In genomic region chr15:62449638-62450037, GRCh38 we compare ENCODE assay signal across 19 cellular contexts. TPM values are rescaled to one million over a fixed set of nuclear protein-coding genes. Genes with fewer than 3 reads are reported as not detected.
DNase-seq lines count a peak whose midpoint lies in the region; ATAC-seq and TF ChIP-seq lines count a peak whose summit lies in the region.
"Had no signal": no experiment of that assay in that cellular context is flagged by ENCODE, and none has a peak within 500 bp of the region (broad histone marks: within the 10 kb centered on the region; RNA-seq: fewer than 3 reads in every experiment).

No MANE protein-coding gene starts in this region.

- DNase-seq in HAP-1 (ENCODE audit: low spot score in 2 of 2) (peak; percentile 38 to 43), NCI-H1105 treated with DMSO at 0.1 percent for 48 hours (lab: John Stamatoyannopoulos, UW) (peak; percentile 11), cardiac fibroblast (ENCODE audit: low read depth in 2 of 2) (peak; percentile 24 to 40), T-helper 1 cell (no peak), PC-3 (no peak)
- DNase-seq: Calu3; CD4-positive, alpha-beta T cell; DMS53; GDM1; GOT3; NCI-H1417; NCI-H1694 treated with DMSO at 0.1 percent for 48 hours; NCI-H2081 treated with DMSO at 0.1 percent for 48 hours; Right ventricle myocardium superior had no signal

- CTCF ChIA-PET in PC-3 (lab: Charles Lee): no interaction called here

- H3K27me3 Mint-ChIP-seq in nephron (ENCODE audit: low read depth): no peaks in the 10 kb centered on the region
- H3K27me3 Mint-ChIP-seq: CD4-positive, alpha-beta T cell had no signal

- H3K4me1 Mint-ChIP-seq in nephron: peaks cover 63% of the 10 kb centered on the region

- no peak overlapping the region for H3K4me2 ChIP-seq in PC-3 (ENCODE audit: low read length)
- H3K4me2 ChIP-seq: BLaER1, KMS-11 had no signal

- H3K4me3 Mint-ChIP-seq in nephron: no peak overlapping the region
- H3K4me3 Mint-ChIP-seq: CD4-positive, alpha-beta T cell had no signal

- H3K9me3 ChIP-seq in HAP-1 (no peaks in the 10 kb centered on the region), PC-3 (ENCODE audit: low read length) (no peaks in the 10 kb centered on the region)
- H3K9me3 ChIP-seq: BLaER1 had no signal

- ATAC-seq in HG02981 (IDR thresholded peaks at IDR 0.05; ENCODE audit: unreplicated experiment) (no peak), PC-3 (no peak)
- ATAC-seq: HCT116 had no signal

- H3K4me3 ChIP-seq in HAP-1: no peak overlapping the region
- no peak overlapping the region for H3K4me3 ChIP-seq in cardiac fibroblast (replicated peaks in 1 of 2; ENCODE audit: low read depth in 2 of 2, low read length in 2 of 2)
- no peak overlapping the region for H3K4me3 ChIP-seq in PC-3 (ENCODE audit: low read length)
- H3K4me3 ChIP-seq: BLaER1 had no signal

- no peak overlapping the region for H2AFZ ChIP-seq in PC-3 (ENCODE audit: low read length)

- TF ChIP-seq CTCF in cardiac fibroblast (IDR thresholded peaks at IDR 0.05; ENCODE audit: low read depth, low read length) (no peak), nephron (IDR thresholded peaks at IDR 0.05; ENCODE audit: unreplicated experiment in 3 of 3) (no peak), PC-3 (conservative IDR thresholded peaks at IDR 0.05; ENCODE audit: low read depth, low read length) (no peak)

- H3K27me3 ChIP-seq in HAP-1 (ENCODE audit: low read depth): no peaks in the 10 kb centered on the region
- no peaks in the 10 kb centered on the region for H3K27me3 ChIP-seq in PC-3 (ENCODE audit: low read length)
- H3K27me3 ChIP-seq: BLaER1 had no signal

- no peaks in the 10 kb centered on the region for H3F3A ChIP-seq in PC-3 (ENCODE audit: low read length, unreplicated experiment)

- no peaks in the 10 kb centered on the region for H3K79me2 ChIP-seq in PC-3 (ENCODE audit: low read length)

- no peak overlapping the region for H3K9ac ChIP-seq in PC-3 (ENCODE audit: low read length)
- H3K9ac ChIP-seq: BLaER1, KMS-11 had no signal

- H3K4me1 ChIP-seq in HAP-1 (peaks cover 22% of the 10 kb centered on the region), PC-3 (ENCODE audit: insufficient read depth, low read length) (peaks cover 34% of the 10 kb centered on the region)
- H3K4me1 ChIP-seq: BLaER1 had no signal

- H3K27ac Mint-ChIP-seq in nephron: peak overlapping the region; percentile 38 to 67 (median 43)
- H3K27ac Mint-ChIP-seq: CD4-positive, alpha-beta T cell had no signal

- no peaks in the 10 kb centered on the region for H3K36me3 ChIP-seq in HAP-1 (replicated peaks)
- H3K36me3 ChIP-seq in PC-3 (ENCODE audit: low read depth, low read length): no peaks in the 10 kb centered on the region
- H3K36me3 ChIP-seq: BLaER1 had no signal

- intact Hi-C loops in PC-3 (cut with micrococcal nuclease): loop anchor here (10.0 kb wide), 2 partner anchors 195 to 305 kb away; no protein-coding TSS in a partner anchor

- no TSS peak for BruUV-seq in PC-3 (replicated peaks; lab: Mats Ljungman, UMichigan)

- H3K9me3 Mint-ChIP-seq in nephron: no peaks in the 10 kb centered on the region
- H3K9me3 Mint-ChIP-seq: CD4-positive, alpha-beta T cell had no signal

- 0 out of 2 replicates have a peak, but pooled peaks cover 3% of the 10 kb centered on the region for H4K20me1 ChIP-seq in PC-3 (ENCODE audit: low read length)
- H4K20me1 ChIP-seq: BLaER1 had no signal

- no peaks in the 10 kb centered on the region for H3K9me2 ChIP-seq in PC-3 (replicated peaks; ENCODE audit: low read length)

- no peak overlapping the region for H3K27ac ChIP-seq in PC-3 (ENCODE audit: low read length)
- H3K27ac ChIP-seq: BLaER1, KMS-11 had no signal

- no peaks in the 10 kb centered on the region for H3K36me3 Mint-ChIP-seq in nephron (ENCODE audit: low read depth)

- POLR2A ChIA-PET in PC-3 (lab: Charles Lee; ENCODE audit: unreplicated experiment): no interaction called here

- in situ Hi-C loops in HAP-1 (cut with MboI; ENCODE audit: low sequenced_read_pairs): no loop called here

RNA-seq across cellular contexts. Expression of gene TLN2, which starts 59.3 kb away (rescaled TPM):
- total RNA-seq in PC-3 (2014; rRNA removed): 5.1 and 5.7 TPM in 2 replicates

Comparison
In these comparisons a context has a peak if more than half of its experiments do, and no peak if none do; other contexts are left out.
1. DNase-seq: peak in HAP-1 (2 of 2), NCI-H1105 treated with DMSO at 0.1 percent for 48 hours (single experiment) and cardiac fibroblast (2 of 2); none in T-helper 1 cell (0 of 5) and PC-3 (single experiment).